7 cellular contexts compared by ENCODE assay signal in genomic region chr17:41836550-41837196, GRCh38. TPM values are rescaled to one million over a fixed set of nuclear protein-coding genes. Genes with fewer than 3 reads are reported as not detected.
DNase-seq lines count a peak whose midpoint lies in the region; ATAC-seq and TF ChIP-seq lines count a peak whose summit lies in the region.

No MANE protein-coding gene starts in this region.

- H3K36me3 ChIP-seq in iPS-18a (ENCODE audit: control insufficient read depth, low read depth, low read length): peaks cover 19% of the 10 kb centered on the region

- H3K27ac ChIP-seq in iPS-18a (ENCODE audit: low read length): no peak overlapping the region

- no peak for ATAC-seq in stimulated activated effector memory CD8-positive, alpha-beta T cell treated with anti-CD3 and anti-CD28 coated beads, Interleukin-12 subunit alpha, Interleukin-12 subunit beta, amount 100 ng/mL, for 72 hours
- ATAC-seq in GM21786 (IDR thresholded peaks at IDR 0.05; ENCODE audit: unreplicated experiment): no peak

- H3K4me3 ChIP-seq in iPS-18a (ENCODE audit: low read length): peak overlapping the region; percentile 79

- H3K9ac ChIP-seq in iPS-18a (ENCODE audit: low read length): no peak overlapping the region

- peaks cover 5% of the 10 kb centered on the region for H3K4me1 ChIP-seq in iPS-18a (ENCODE audit: control insufficient read depth, low read depth, low read length)

- no peaks in the 10 kb centered on the region for H3K9me3 ChIP-seq in iPS-18a (ENCODE audit: control insufficient read depth, low read depth, low read length)

- peak overlapping the region; percentile 73 for H3K4me3 Mint-ChIP-seq in activated CD4-positive, alpha-beta memory T cell treated with anti-CD3 and anti-CD28 coated beads, Interleukin-2, amount 10 ng/mL, durations not matched to agents 7 days and 5 days
- peak overlapping the region; percentile 74 for H3K4me3 Mint-ChIP-seq in stimulated activated effector memory CD8-positive, alpha-beta T cell treated with anti-CD3 and anti-CD28 coated beads, Interleukin-12 subunit alpha, Interleukin-12 subunit beta, amount 100 ng/mL, for 72 hours

- no peaks in the 10 kb centered on the region for H3K9me3 Mint-ChIP-seq in activated CD4-positive, alpha-beta memory T cell treated with anti-CD3 and anti-CD28 coated beads, Interleukin-2, amount 10 ng/mL, durations not matched to agents 7 days and 5 days
- no peaks in the 10 kb centered on the region for H3K9me3 Mint-ChIP-seq in stimulated activated effector memory CD8-positive, alpha-beta T cell treated with anti-CD3 and anti-CD28 coated beads, Interleukin-12 subunit alpha, Interleukin-12 subunit beta, amount 100 ng/mL, for 72 hours

- peaks cover 12% of the 10 kb centered on the region for H3K4me1 Mint-ChIP-seq in activated CD4-positive, alpha-beta memory T cell treated with anti-CD3 and anti-CD28 coated beads, Interleukin-2, amount 10 ng/mL, durations not matched to agents 7 days and 5 days
- H3K4me1 Mint-ChIP-seq in stimulated activated effector memory CD8-positive, alpha-beta T cell treated with anti-CD3 and anti-CD28 coated beads, Interleukin-12 subunit alpha, Interleukin-12 subunit beta, amount 100 ng/mL, for 72 hours: peaks cover 12% of the 10 kb centered on the region

- POLR2A ChIA-PET in HEK293T (lab: Yijun Ruan, JAX): interaction anchor here (0.7 to 5.9 kb wide), 7 partner anchors 12 to 94 kb away, joined by 3 to 40 read pairs (median 8); partner anchors contain the start of genes FKBP10, KLHL11, ODAD4 and P3H4
- POLR2A ChIA-PET in activated CD4-positive, alpha-beta memory T cell treated with anti-CD3 and anti-CD28 coated beads, Interleukin-2, amount 10 ng/mL, durations not matched to agents 7 days and 5 days (lab: Charles Lee): interaction anchor here (0.6 to 1.8 kb wide), 2 partner anchors 27 to 28 kb away, joined by 3 to 5 read pairs; partner anchors contain the start of gene KLHL11

- H3K27me3 Mint-ChIP-seq in activated CD4-positive, alpha-beta memory T cell treated with anti-CD3 and anti-CD28 coated beads, Interleukin-2, amount 10 ng/mL, durations not matched to agents 7 days and 5 days: peaks cover 6% of the 10 kb centered on the region

- H3K27ac Mint-ChIP-seq in activated CD4-positive, alpha-beta memory T cell treated with anti-CD3 and anti-CD28 coated beads, Interleukin-2, amount 10 ng/mL, durations not matched to agents 7 days and 5 days: no peak overlapping the region
- no peak overlapping the region for H3K27ac Mint-ChIP-seq in stimulated activated effector memory CD8-positive, alpha-beta T cell treated with anti-CD3 and anti-CD28 coated beads, Interleukin-12 subunit alpha, Interleukin-12 subunit beta, amount 100 ng/mL, for 72 hours

- H3K36me3 Mint-ChIP-seq in activated CD4-positive, alpha-beta memory T cell treated with anti-CD3 and anti-CD28 coated beads, Interleukin-2, amount 10 ng/mL, durations not matched to agents 7 days and 5 days (ENCODE audit: low read depth): peaks cover 2% of the 10 kb centered on the region
- peaks cover 18% of the 10 kb centered on the region for H3K36me3 Mint-ChIP-seq in stimulated activated effector memory CD8-positive, alpha-beta T cell treated with anti-CD3 and anti-CD28 coated beads, Interleukin-12 subunit alpha, Interleukin-12 subunit beta, amount 100 ng/mL, for 72 hours

- DNase-seq in HEK293T (ENCODE audit: extremely low spot score) (no peak), GM19240 (ENCODE audit: insufficient read length, low spot score) (no peak), OCI-M1 (lab: John Stamatoyannopoulos, UW) (no peak)
- no peak for DNase-seq in activated CD4-positive, alpha-beta memory T cell treated with anti-CD3 and anti-CD28 coated beads, Interleukin-2, amount 10 ng/mL, durations not matched to agents 7 days and 5 days
- no peak for DNase-seq in stimulated activated effector memory CD8-positive, alpha-beta T cell treated with anti-CD3 and anti-CD28 coated beads, Interleukin-12 subunit alpha, Interleukin-12 subunit beta, amount 100 ng/mL, for 72 hours (ENCODE audit: low spot score in 2 of 2)

- CTCF ChIA-PET in HEK293T (lab: Yijun Ruan, JAX): no interaction called here
- CTCF ChIA-PET in activated CD4-positive, alpha-beta memory T cell treated with anti-CD3 and anti-CD28 coated beads, Interleukin-2, amount 10 ng/mL, durations not matched to agents 7 days and 5 days (lab: Charles Lee): interaction anchor here (1.7 kb wide), 1 partner anchor 25 kb away, joined by 4 read pairs; the partner anchor contains the start of gene P3H4

- peaks cover 7% of the 10 kb centered on the region for H3K27me3 ChIP-seq in iPS-18a (ENCODE audit: control insufficient read depth, insufficient read depth, low read length)

TF ChIP-seq in HEK293T, 16 proteins besides CTCF, POLR2A, EP300 and RAD21:
- TF ChIP-seq L3MBTL2 (conservative IDR thresholded peaks at IDR 0.05): peak; percentile 13; the same call in 1 of the 2 replicates
- TF ChIP-seq ELF4 (IDR thresholded peaks at IDR 0.05): no peak

RNA-seq across cellular contexts. Expression of gene NT5C3B, which starts 0.6 kb away (rescaled TPM):
- total RNA-seq in activated CD4-positive, alpha-beta memory T cell treated with anti-CD3 and anti-CD28 coated beads, Interleukin-2, amount 10 ng/mL, durations not matched to agents 7 days and 5 days: 10 to 100 TPM; 16.1 to 19.0 TPM

RNA-seq across cellular contexts. Expression of gene KLHL10, which starts 1.0 kb away (rescaled TPM):
- not detected for total RNA-seq in activated CD4-positive, alpha-beta memory T cell treated with anti-CD3 and anti-CD28 coated beads, Interleukin-2, amount 10 ng/mL, durations not matched to agents 7 days and 5 days

RNA-seq across cellular contexts. Expression of gene FKBP10, which starts 23.9 kb away (rescaled TPM):
- not detected for total RNA-seq in activated CD4-positive, alpha-beta memory T cell treated with anti-CD3 and anti-CD28 coated beads, Interleukin-2, amount 10 ng/mL, durations not matched to agents 7 days and 5 days

RNA-seq across cellular contexts. Expression of gene P3H4, which starts 24.9 kb away (rescaled TPM):
- total RNA-seq in activated CD4-positive, alpha-beta memory T cell treated with anti-CD3 and anti-CD28 coated beads, Interleukin-2, amount 10 ng/mL, durations not matched to agents 7 days and 5 days: 1 to 10 TPM; 1.8 to 1.9 TPM

RNA-seq across cellular contexts. Expression of gene KLHL11, which starts 28.6 kb away (rescaled TPM):
- 10 to 100 TPM; 13.9 to 14.4 TPM for total RNA-seq in activated CD4-positive, alpha-beta memory T cell treated with anti-CD3 and anti-CD28 coated beads, Interleukin-2, amount 10 ng/mL, durations not matched to agents 7 days and 5 days
